ENCODE assay signal across 23 cellular contexts in genomic region chr16:60246055-60246454, GRCh38.
"Had no signal": no experiment of that assay in that cellular context is flagged by ENCODE, and none has a peak within 500 bp of the region (broad histone marks: within the 10 kb centered on the region; RNA-seq: fewer than 3 reads in every experiment).

No MANE protein-coding gene starts in this region.

- H3K36me3 ChIP-seq: neural progenitor cell, ovary, right lobe of liver, sigmoid colon, stomach, thoracic aorta, thyroid gland, tibial nerve, upper lobe of left lung, vagina had no signal

- H3K4me3 ChIP-seq: neural progenitor cell, ovary, psoas muscle, right lobe of liver, sigmoid colon, stomach, thoracic aorta, thyroid gland, tibial nerve, upper lobe of left lung, vagina had no signal

- H3K27me3 ChIP-seq: neural progenitor cell, ovary, right lobe of liver, sigmoid colon, stomach, thyroid gland, tibial nerve, upper lobe of left lung, vagina had no signal

- H3K9me3 ChIP-seq: ovary, psoas muscle, right lobe of liver, sigmoid colon, stomach, thoracic aorta, thyroid gland, tibial nerve, upper lobe of left lung, vagina had no signal

- H3K27ac ChIP-seq: neural progenitor cell, ovary, parathyroid adenoma, psoas muscle, right lobe of liver, sigmoid colon, stomach, thoracic aorta, thyroid gland, tibial nerve, upper lobe of left lung, vagina had no signal

- DNase-seq: natural killer cell; occipital lobe; ovary; posterior cingulate gyrus; psoas muscle; right cardiac atrium; right lobe of liver; sigmoid colon; small intestine; stimulated activated CD4-positive, alpha-beta T cell treated with anti-CD3 and anti-CD28 coated beads, Interleukin-15, amount 100 ng/mL, for 24 hours; stimulated activated CD4-positive, alpha-beta T cell treated with anti-CD3 and anti-CD28 coated beads, Interleukin-2, amount 100 ng/mL, for 24 hours; stimulated activated CD4-positive, alpha-beta T cell treated with anti-CD3 and anti-CD28 coated beads, Interleukin-2, amount 100 ng/mL, for 48 hours; stimulated activated CD4-positive, alpha-beta T cell treated with anti-CD3 and anti-CD28 coated beads, Interleukin-4, amount 100 ng/mL, for 24 hours; stimulated activated naive B cell treated with anti-CD40 and anti-IgM and Interleukin-4, amounts not matched to agents 10 μg/mL and 1 μg/mL and 100 μg/mL, for 72 hours; stimulated activated naive CD4-positive, alpha-beta T cell treated with Interleukin-2 at 50 U/mL for 16 hours; stomach; thyroid gland; upper lobe of left lung had no signal

- H3K9ac ChIP-seq: neural progenitor cell, parathyroid adenoma had no signal

- H3K4me2 ChIP-seq: neural progenitor cell had no signal

- H3K4me1 ChIP-seq: neural progenitor cell, parathyroid adenoma, psoas muscle, right lobe of liver, sigmoid colon, stomach, thyroid gland, tibial nerve, upper lobe of left lung, vagina had no signal

- H2AFZ ChIP-seq: neural progenitor cell, parathyroid adenoma had no signal

- H3K79me2 ChIP-seq: parathyroid adenoma had no signal
